10 cellular contexts compared by ENCODE assay signal in the genomic region with DNA sequence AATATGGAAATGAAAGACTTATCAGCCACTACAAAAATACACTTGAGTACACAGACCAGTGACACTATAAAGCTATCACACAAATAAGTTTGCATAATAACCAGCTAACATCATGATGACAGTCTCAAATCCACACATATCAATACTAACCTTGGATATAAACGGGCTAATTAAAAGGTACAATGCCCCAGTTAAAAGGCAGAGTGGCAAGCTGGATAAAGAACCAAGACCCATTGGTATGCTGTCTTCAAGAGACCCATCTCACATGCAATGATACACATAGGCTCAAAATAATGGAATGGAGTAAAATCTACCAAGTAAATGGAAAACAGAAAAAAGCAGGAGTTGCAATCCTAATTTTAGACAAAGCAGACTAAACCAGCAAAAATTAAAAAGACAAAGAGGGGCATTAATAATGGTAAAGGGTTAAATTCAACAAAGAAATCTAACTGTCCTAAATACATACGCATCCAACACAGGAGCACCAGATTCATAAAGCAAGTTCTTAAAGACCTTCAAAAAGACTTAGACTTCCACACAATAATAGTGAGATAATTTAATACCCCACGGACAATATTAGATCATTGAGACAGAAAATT.
"Had no signal": no experiment of that assay in that cellular context is flagged by ENCODE, and none has a peak within 500 bp of the region (broad histone marks: within the 10 kb centered on the region; RNA-seq: fewer than 3 reads in every experiment).

No MANE protein-coding gene starts in this region.

- H3K4me2 ChIP-seq: GM23338, KMS-11 had no signal

- H3K9ac ChIP-seq: KMS-11 had no signal

- H3K27ac Mint-ChIP-seq: GM23338, H9, HFFc6 had no signal

- H3K27ac ChIP-seq: KMS-11 had no signal

- ATAC-seq: GM23338 had no signal

- H3K4me1 Mint-ChIP-seq: GM23338 had no signal

- H2AFZ ChIP-seq: GM23338 had no signal

- DNase-seq: H9, HCEC 1CT, HFFc6, IMR-90, KBM-7 had no signal

- FAIRE-seq: H1, H54, HTR-8/SVneo had no signal

- H3K4me3 Mint-ChIP-seq: GM23338, H9, HFFc6 had no signal

- H3K4me3 ChIP-seq: GM23338 had no signal
